In genomic region chr16:85571813-85572619, GRCh38 we compare ENCODE assay signal across 1 cellular context.
TF ChIP-seq lines count a peak whose summit lies in the region.

No MANE protein-coding gene starts in this region.

TF ChIP-seq in K562, 482 proteins besides CTCF, POLR2A, EP300 and RAD21 (continued from another document and continues in another):
- TF ChIP-seq, protein P1, sequence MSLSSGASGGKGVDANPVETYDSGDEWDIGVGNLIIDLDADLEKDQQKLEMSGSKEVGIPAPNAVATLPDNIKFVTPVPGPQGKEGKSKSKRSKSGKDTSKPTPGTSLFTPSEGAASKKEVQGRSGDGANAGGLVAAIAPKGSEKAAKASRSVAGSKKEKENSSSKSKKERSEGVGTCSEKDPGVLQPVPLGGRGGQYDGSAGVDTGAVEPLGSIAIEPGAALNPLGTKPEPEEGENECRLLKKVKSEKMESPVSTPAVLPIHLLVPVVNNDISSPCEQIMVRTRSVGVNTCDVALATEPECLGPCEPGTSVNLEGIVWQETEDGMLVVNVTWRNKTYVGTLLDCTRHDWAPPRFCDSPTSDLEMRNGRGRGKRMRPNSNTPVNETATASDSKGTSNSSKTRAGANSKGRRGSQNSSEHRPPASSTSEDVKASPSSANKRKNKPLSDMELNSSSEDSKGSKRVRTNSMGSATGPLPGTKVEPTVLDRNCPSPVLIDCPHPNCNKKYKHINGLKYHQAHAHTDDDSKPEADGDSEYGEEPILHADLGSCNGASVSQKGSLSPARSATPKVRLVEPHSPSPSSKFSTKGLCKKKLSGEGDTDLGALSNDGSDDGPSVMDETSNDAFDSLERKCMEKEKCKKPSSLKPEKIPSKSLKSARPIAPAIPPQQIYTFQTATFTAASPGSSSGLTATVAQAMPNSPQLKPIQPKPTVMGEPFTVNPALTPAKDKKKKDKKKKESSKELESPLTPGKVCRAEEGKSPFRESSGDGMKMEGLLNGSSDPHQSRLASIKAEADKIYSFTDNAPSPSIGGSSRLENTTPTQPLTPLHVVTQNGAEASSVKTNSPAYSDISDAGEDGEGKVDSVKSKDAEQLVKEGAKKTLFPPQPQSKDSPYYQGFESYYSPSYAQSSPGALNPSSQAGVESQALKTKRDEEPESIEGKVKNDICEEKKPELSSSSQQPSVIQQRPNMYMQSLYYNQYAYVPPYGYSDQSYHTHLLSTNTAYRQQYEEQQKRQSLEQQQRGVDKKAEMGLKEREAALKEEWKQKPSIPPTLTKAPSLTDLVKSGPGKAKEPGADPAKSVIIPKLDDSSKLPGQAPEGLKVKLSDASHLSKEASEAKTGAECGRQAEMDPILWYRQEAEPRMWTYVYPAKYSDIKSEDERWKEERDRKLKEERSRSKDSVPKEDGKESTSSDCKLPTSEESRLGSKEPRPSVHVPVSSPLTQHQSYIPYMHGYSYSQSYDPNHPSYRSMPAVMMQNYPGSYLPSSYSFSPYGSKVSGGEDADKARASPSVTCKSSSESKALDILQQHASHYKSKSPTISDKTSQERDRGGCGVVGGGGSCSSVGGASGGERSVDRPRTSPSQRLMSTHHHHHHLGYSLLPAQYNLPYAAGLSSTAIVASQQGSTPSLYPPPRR (CRISPR knock-in tag; IDR thresholded peaks at IDR 0.05; ENCODE audit: borderline replicate concordance): peak; percentile 94; the same call in 1 of the 2 replicates
- peak; percentile 43; the same call in 1 of the 2 replicates for TF ChIP-seq TRIM28 (IDR thresholded peaks at IDR 0.05)
- peak; percentile 87 for TF ChIP-seq BCOR (IDR thresholded peaks at IDR 0.05)
- peak; percentile 75; the same call in 1 of the 2 replicates for TF ChIP-seq CC2D1A (IDR thresholded peaks at IDR 0.05)
- no peak for TF ChIP-seq NUFIP1 (IDR thresholded peaks at IDR 0.05; ENCODE audit: partially characterized antibody)
- TF ChIP-seq ZNF354B (CRISPR knock-in tag; IDR thresholded peaks at IDR 0.05): no peak
- TF ChIP-seq CEBPB (tag; IDR thresholded peaks at IDR 0.05): no peak
- peak; percentile 16; the same call in 1 of the 2 replicates for TF ChIP-seq MAX (CRISPR knock-in tag; IDR thresholded peaks at IDR 0.05)
- no peak for TF ChIP-seq CREM (IDR thresholded peaks at IDR 0.05; ENCODE audit: low read depth)
- no peak for TF ChIP-seq MYC (IDR thresholded peaks at IDR 0.05; ENCODE audit: low read depth, low read length)
- no peak for TF ChIP-seq MYC (CRISPR knock-in tag; IDR thresholded peaks at IDR 0.05; ENCODE audit: borderline replicate concordance, low read depth)
- TF ChIP-seq KHSRP (IDR thresholded peaks at IDR 0.05): 0 out of 2 replicates have a peak, but pooled peaks have one; percentile 53
- TF ChIP-seq RBFOX2 (IDR thresholded peaks at IDR 0.05; ENCODE audit: low read depth, low read length): no peak
- TF ChIP-seq CBX1 (IDR thresholded peaks at IDR 0.05; ENCODE audit: low read depth): no peak
- peak; percentile 62 for TF ChIP-seq CHD4 (IDR thresholded peaks at IDR 0.05; ENCODE audit: insufficient read depth, insufficient replicate concordance, low read depth, low read length, poor library complexity, severe bottlenecking)
- peak in 1 of 2 experiments; percentile 83; a peak in 1 of 4 replicates for TF ChIP-seq MLX (CRISPR knock-in tag; conservative IDR thresholded peaks at IDR 0.05)
- no peak for TF ChIP-seq SOX6 (IDR thresholded peaks at IDR 0.05)
- peak; percentile 74 for TF ChIP-seq DPF2 (IDR thresholded peaks at IDR 0.05)
- TF ChIP-seq, protein P2, sequence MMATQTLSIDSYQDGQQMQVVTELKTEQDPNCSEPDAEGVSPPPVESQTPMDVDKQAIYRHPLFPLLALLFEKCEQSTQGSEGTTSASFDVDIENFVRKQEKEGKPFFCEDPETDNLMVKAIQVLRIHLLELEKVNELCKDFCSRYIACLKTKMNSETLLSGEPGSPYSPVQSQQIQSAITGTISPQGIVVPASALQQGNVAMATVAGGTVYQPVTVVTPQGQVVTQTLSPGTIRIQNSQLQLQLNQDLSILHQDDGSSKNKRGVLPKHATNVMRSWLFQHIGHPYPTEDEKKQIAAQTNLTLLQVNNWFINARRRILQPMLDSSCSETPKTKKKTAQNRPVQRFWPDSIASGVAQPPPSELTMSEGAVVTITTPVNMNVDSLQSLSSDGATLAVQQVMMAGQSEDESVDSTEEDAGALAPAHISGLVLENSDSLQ (IDR thresholded peaks at IDR 0.05): peak; percentile 41; the same call in 1 of the 2 replicates
- TF ChIP-seq BMI1 (IDR thresholded peaks at IDR 0.05; ENCODE audit: low read length): no peak
- TF ChIP-seq ZC3H8 (IDR thresholded peaks at IDR 0.05): peak; percentile 93; the same call in 1 of the 2 replicates
- TF ChIP-seq DDX20 (tag; IDR thresholded peaks at IDR 0.05; ENCODE audit: low read depth): no peak
- TF ChIP-seq ZBED1 (IDR thresholded peaks at IDR 0.05): no peak
- no peak for TF ChIP-seq PTRF (tag; IDR thresholded peaks at IDR 0.05)
- TF ChIP-seq, protein P3, sequence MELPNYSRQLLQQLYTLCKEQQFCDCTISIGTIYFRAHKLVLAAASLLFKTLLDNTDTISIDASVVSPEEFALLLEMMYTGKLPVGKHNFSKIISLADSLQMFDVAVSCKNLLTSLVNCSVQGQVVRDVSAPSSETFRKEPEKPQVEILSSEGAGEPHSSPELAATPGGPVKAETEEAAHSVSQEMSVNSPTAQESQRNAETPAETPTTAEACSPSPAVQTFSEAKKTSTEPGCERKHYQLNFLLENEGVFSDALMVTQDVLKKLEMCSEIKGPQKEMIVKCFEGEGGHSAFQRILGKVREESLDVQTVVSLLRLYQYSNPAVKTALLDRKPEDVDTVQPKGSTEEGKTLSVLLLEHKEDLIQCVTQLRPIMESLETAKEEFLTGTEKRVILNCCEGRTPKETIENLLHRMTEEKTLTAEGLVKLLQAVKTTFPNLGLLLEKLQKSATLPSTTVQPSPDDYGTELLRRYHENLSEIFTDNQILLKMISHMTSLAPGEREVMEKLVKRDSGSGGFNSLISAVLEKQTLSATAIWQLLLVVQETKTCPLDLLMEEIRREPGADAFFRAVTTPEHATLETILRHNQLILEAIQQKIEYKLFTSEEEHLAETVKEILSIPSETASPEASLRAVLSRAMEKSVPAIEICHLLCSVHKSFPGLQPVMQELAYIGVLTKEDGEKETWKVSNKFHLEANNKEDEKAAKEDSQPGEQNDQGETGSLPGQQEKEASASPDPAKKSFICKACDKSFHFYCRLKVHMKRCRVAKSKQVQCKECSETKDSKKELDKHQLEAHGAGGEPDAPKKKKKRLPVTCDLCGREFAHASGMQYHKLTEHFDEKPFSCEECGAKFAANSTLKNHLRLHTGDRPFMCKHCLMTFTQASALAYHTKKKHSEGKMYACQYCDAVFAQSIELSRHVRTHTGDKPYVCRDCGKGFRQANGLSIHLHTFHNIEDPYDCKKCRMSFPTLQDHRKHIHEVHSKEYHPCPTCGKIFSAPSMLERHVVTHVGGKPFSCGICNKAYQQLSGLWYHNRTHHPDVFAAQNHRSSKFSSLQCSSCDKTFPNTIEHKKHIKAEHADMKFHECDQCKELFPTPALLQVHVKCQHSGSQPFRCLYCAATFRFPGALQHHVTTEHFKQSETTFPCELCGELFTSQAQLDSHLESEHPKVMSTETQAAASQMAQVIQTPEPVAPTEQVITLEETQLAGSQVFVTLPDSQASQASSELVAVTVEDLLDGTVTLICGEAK (IDR thresholded peaks at IDR 0.05): peak; percentile 59; the same call in 1 of the 2 replicates
- TF ChIP-seq, protein P3 (CRISPR knock-in tag; IDR thresholded peaks at IDR 0.05): no peak
- TF ChIP-seq, protein P4, sequence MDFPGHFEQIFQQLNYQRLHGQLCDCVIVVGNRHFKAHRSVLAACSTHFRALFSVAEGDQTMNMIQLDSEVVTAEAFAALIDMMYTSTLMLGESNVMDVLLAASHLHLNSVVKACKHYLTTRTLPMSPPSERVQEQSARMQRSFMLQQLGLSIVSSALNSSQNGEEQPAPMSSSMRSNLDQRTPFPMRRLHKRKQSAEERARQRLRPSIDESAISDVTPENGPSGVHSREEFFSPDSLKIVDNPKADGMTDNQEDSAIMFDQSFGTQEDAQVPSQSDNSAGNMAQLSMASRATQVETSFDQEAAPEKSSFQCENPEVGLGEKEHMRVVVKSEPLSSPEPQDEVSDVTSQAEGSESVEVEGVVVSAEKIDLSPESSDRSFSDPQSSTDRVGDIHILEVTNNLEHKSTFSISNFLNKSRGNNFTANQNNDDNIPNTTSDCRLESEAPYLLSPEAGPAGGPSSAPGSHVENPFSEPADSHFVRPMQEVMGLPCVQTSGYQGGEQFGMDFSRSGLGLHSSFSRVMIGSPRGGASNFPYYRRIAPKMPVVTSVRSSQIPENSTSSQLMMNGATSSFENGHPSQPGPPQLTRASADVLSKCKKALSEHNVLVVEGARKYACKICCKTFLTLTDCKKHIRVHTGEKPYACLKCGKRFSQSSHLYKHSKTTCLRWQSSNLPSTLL (IDR thresholded peaks at IDR 0.05): peak; percentile 80
- no peak for TF ChIP-seq ZNF695 (CRISPR knock-in tag; IDR thresholded peaks at IDR 0.05)
- no peak for TF ChIP-seq NFE2L1 (tag; IDR thresholded peaks at IDR 0.05; ENCODE audit: borderline replicate concordance, low read depth)
- TF ChIP-seq USF2 (CRISPR knock-in tag; IDR thresholded peaks at IDR 0.05): no peak
- peak; percentile 95 for TF ChIP-seq ELF4 (CRISPR knock-in tag; IDR thresholded peaks at IDR 0.05)
- peak; percentile 91 for TF ChIP-seq NCOA4 (IDR thresholded peaks at IDR 0.05; ENCODE audit: partially characterized antibody)
- TF ChIP-seq FOXK2 (conservative IDR thresholded peaks at IDR 0.05 in 1 of 2, IDR thresholded peaks at IDR 0.05 in 1 of 2; ENCODE audit: low read depth in 2 of 2): peak; percentile 63 to 71; a peak in 3 of 4 replicates
- TF ChIP-seq SMAD4 (CRISPR knock-in tag; conservative IDR thresholded peaks at IDR 0.05): no peak
- TF ChIP-seq ZFX (CRISPR knock-in tag; IDR thresholded peaks at IDR 0.05): no peak
- no peak for TF ChIP-seq NCOR1 (IDR thresholded peaks at IDR 0.05)
- TF ChIP-seq ETS1 (conservative IDR thresholded peaks at IDR 0.05; ENCODE audit: control insufficient read depth, low read depth, low read length): peak; percentile 9
- TF ChIP-seq ZNF217 (CRISPR knock-in tag; IDR thresholded peaks at IDR 0.05): no peak
- TF ChIP-seq RBM34 (IDR thresholded peaks at IDR 0.05; ENCODE audit: borderline replicate concordance, insufficient read depth, low read length): no peak
- peak; percentile 95; the same call in 1 of the 2 replicates for TF ChIP-seq HLTF (IDR thresholded peaks at IDR 0.05)
- 0 out of 2 replicates have a peak, but pooled peaks have one; percentile 50 for TF ChIP-seq LEF1 (IDR thresholded peaks at IDR 0.05)
- TF ChIP-seq POLR2H (tag; IDR thresholded peaks at IDR 0.05; ENCODE audit: low read depth): no peak
- peak; percentile 62 for TF ChIP-seq ASH1L (IDR thresholded peaks at IDR 0.05; ENCODE audit: borderline replicate concordance, low read depth, partially characterized antibody)
- peak; percentile 95 for TF ChIP-seq OTX1 (CRISPR knock-in tag; IDR thresholded peaks at IDR 0.05)
- TF ChIP-seq, protein P5, sequence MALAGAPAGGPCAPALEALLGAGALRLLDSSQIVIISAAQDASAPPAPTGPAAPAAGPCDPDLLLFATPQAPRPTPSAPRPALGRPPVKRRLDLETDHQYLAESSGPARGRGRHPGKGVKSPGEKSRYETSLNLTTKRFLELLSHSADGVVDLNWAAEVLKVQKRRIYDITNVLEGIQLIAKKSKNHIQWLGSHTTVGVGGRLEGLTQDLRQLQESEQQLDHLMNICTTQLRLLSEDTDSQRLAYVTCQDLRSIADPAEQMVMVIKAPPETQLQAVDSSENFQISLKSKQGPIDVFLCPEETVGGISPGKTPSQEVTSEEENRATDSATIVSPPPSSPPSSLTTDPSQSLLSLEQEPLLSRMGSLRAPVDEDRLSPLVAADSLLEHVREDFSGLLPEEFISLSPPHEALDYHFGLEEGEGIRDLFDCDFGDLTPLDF (CRISPR knock-in tag; IDR thresholded peaks at IDR 0.05): no peak
